ENCODE assay signal across 24 cellular contexts in genomic region chr16:83853834-83854233, GRCh38.
"Had no signal": no experiment of that assay in that cellular context is flagged by ENCODE, and none has a peak within 500 bp of the region (broad histone marks: within the 10 kb centered on the region; RNA-seq: fewer than 3 reads in every experiment).

No MANE protein-coding gene starts in this region.

- FAIRE-seq: colon, endothelial cell of umbilical vein, islet of Langerhans, keratinocyte had no signal

- H3K4me3 ChIP-seq: coronary artery, dorsolateral prefrontal cortex, esophagus squamous epithelium, gastrocnemius medialis, heart right ventricle, left lung, lower lobe of right lung, mucosa of descending colon had no signal

- H3K27ac ChIP-seq: coronary artery, dorsolateral prefrontal cortex, esophagus squamous epithelium, gastrocnemius medialis, heart right ventricle, left lung, lower lobe of right lung had no signal

- H3K36me3 ChIP-seq: esophagus squamous epithelium, gastrocnemius medialis, heart right ventricle, left lung, lower lobe of right lung had no signal

- DNase-seq: dermis blood vessel endothelial cell; dorsolateral prefrontal cortex; effector CD4-positive, alpha-beta T cell; effector memory CD4-positive, alpha-beta T cell; esophagus squamous epithelium; foreskin fibroblast; foreskin melanocyte; gastrocnemius medialis; glutamatergic neuron; head of caudate nucleus; heart right ventricle; hippocampal formation; left cardiac atrium; left lung; left ventricle myocardium superior; lower lobe of right lung; mesenchymal stem cell; mucosa of descending colon; naive B cell had no signal

- H3K9me3 ChIP-seq: esophagus squamous epithelium, gastrocnemius medialis, heart right ventricle, left lung, lower lobe of right lung, mucosa of descending colon had no signal

- ATAC-seq: gastrocnemius medialis, heart right ventricle, left cardiac atrium, left lung, left ventricle myocardium superior, lower lobe of right lung, mucosa of descending colon had no signal

- H3K4me1 ChIP-seq: esophagus squamous epithelium, gastrocnemius medialis, left lung, lower lobe of right lung had no signal

- H3K27me3 ChIP-seq: dorsolateral prefrontal cortex, gastrocnemius medialis, left lung had no signal
